8 cellular contexts compared by ENCODE assay signal in genomic region chr15:48855501-48856440, GRCh38. TPM values are rescaled to one million over a fixed set of nuclear protein-coding genes. Genes with fewer than 3 reads are reported as not detected.
A peak's percentile ranks its signal among the peaks of the same experiment; 100 is the strongest.
DNase-seq lines count a peak whose midpoint lies in the region; ATAC-seq, FAIRE-seq and TF ChIP-seq lines count a peak whose summit lies in the region.

No MANE protein-coding gene starts in this region.

- no peak for TF ChIP-seq POLR2A in K562 (conservative IDR thresholded peaks at IDR 0.05)

- peaks cover 0 to 31% of the 10 kb centered on the region in 2 experiments; a peak in 4 of 5 replicates for H3K4me1 ChIP-seq in K562 (replicated peaks in 1 of 2; ENCODE audit: control insufficient read depth in 2 of 2, insufficient read depth in 2 of 2, low read length in 2 of 2)
- H3K4me1 ChIP-seq in lung (ENCODE audit: control insufficient read depth in 2 of 2, insufficient read depth in 2 of 2, low read length in 2 of 2) = no peaks in the 10 kb centered on the region

- TF ChIP-seq CTCF in BJ (IDR thresholded peaks at IDR 0.05; ENCODE audit: insufficient read depth, low read depth, low read length) (peak; percentile 65), K562 (IDR thresholded peaks at IDR 0.05 in 2 of 3, conservative IDR thresholded peaks at IDR 0.05 in 1 of 3; ENCODE audit: insufficient read depth in 2 of 3, low read depth in 1 of 3, low read length in 3 of 3) (peak; percentile 48 to 66 (median 64); a peak in 5 of 6 replicates), lung (IDR thresholded peaks at IDR 0.05; ENCODE audit: control extremely low read depth, extremely low read depth) (peak; percentile 16)

- no peaks in the 10 kb centered on the region for H4K20me1 ChIP-seq in K562 (replicated peaks; ENCODE audit: control insufficient read depth, insufficient read depth, low read length)

- H3K4me3 ChIP-seq in BJ (ENCODE audit: low read depth, low read length) (no peak overlapping the region), K562 (no peak overlapping the region), lung (no peak overlapping the region)

- CTCF ChIA-PET in BJ (lab: Yijun Ruan, JAX) = interaction anchor here (0.6 to 2.3 kb wide), 11 partner anchors 9 to 518 kb away, joined by 3 to 8 read pairs (median 4); partner anchors contain the start of gene CEP152
- CTCF ChIA-PET in K562 (lab: Yijun Ruan, JAX; ENCODE audit: low intra/inter-chr PET ratio) = interaction anchor here (1.2 kb wide), 1 partner anchor 275 kb away, joined by 3 read pairs; no protein-coding TSS in a partner anchor

- no peaks in the 10 kb centered on the region for H3K79me2 ChIP-seq in K562 (ENCODE audit: control insufficient read depth, insufficient read depth, low read length)

- DNase-seq in BJ (ENCODE audit: low read depth) = no peak
- DNase-seq in KBM-7 = peak; percentile 47
- peak in 3 of 4 experiments; percentile 15 to 65 (median 40) for DNase-seq in K562 (ENCODE audit: extremely low read depth in 1 of 4, low spot score in 3 of 4)
- DNase-seq in lung (ENCODE audit: low spot score) = no peak
- DNase-seq in activated CD4-positive, alpha-beta T cell treated with anti-CD3 and anti-CD28 coated beads for 48 hours = no peak
- DNase-seq in activated CD8-positive, alpha-beta memory T cell treated with anti-CD3 and anti-CD28 coated beads, Interleukin-2, amount 50 U/mL, for 4 hours = no peak
- no peak for DNase-seq in activated naive CD4-positive, alpha-beta T cell treated with Interleukin-2 at 50 U/mL for 16 hours
- DNase-seq in KG1 (lab: John Stamatoyannopoulos, UW) = no peak

- H2AFZ ChIP-seq in K562 (ENCODE audit: low read depth, low read length) = peak overlapping the region; percentile 76

- no peaks in the 10 kb centered on the region for H3K9me1 ChIP-seq in K562 (ENCODE audit: control insufficient read depth, insufficient read depth, low read length)

- H3K27me3 ChIP-seq in BJ (ENCODE audit: control insufficient read depth, insufficient read depth, low read length) = no peaks in the 10 kb centered on the region
- H3K27me3 ChIP-seq in K562 (ENCODE audit: control insufficient read depth in 2 of 2, insufficient read depth in 2 of 2, low read length in 2 of 2) = no peaks in the 10 kb centered on the region
- H3K27me3 ChIP-seq in lung (ENCODE audit: control insufficient read depth, insufficient read depth) = no peaks in the 10 kb centered on the region

- H3K4me2 ChIP-seq in K562 (ENCODE audit: insufficient read depth, low read length) = peak overlapping the region; percentile 20; the same call in 1 of the 2 replicates

- 2% methylated on average over 6 of the region's 6 CpGs for WGBS in K562 (ENCODE audit: insufficient coverage, low coverage, missing lambda C conversion rate)
- WGBS in lung, 2 donors = 35 to 60% methylated on average over 6 of the region's 6 CpGs

- POLR2A ChIA-PET in BJ (lab: Charles Lee) = no interaction called here
- POLR2A ChIA-PET in K562 (lab: Yijun Ruan, JAX) = interaction anchor here (0.6 to 1.1 kb wide), 4 partner anchors 10 to 189 kb away, joined by 3 read pairs; partner anchors contain the start of gene EID1

- no peak overlapping the region for H3K27ac ChIP-seq in K562 (ENCODE audit: extremely low read depth, low read depth, low read length)
- no peak overlapping the region for H3K27ac ChIP-seq in lung (ENCODE audit: low read depth in 1 of 2, low read length in 1 of 2)

- intact Hi-C loops in K562 (cut with micrococcal nuclease) = loop anchor here (1.0 to 5.0 kb wide), 3 partner anchors 43 to 497 kb away; partner anchors contain the start of gene CEP152

- H3K9ac ChIP-seq in K562 (ENCODE audit: insufficient read depth in 1 of 2, low read depth in 2 of 2, low read length in 2 of 2) = no peak overlapping the region

- peak; percentile 68 for FAIRE-seq in K562 (lab: Jason Lieb, UNC)

- peak; percentile 83 for ATAC-seq in K562
- ATAC-seq in lung (ENCODE audit: insufficient read depth, low FRiP score) = no peak

- H3K9me3 ChIP-seq in K562 (replicated peaks; ENCODE audit: control insufficient read depth, insufficient read depth, low read depth, low read length) = no peaks in the 10 kb centered on the region
- no peaks in the 10 kb centered on the region for H3K9me3 ChIP-seq in lung (ENCODE audit: control insufficient read depth in 2 of 2, insufficient read depth in 1 of 2, low read length in 1 of 2)

- peak; percentile 58 to 80 for TF ChIP-seq RAD21 in K562 (CRISPR knock-in tag; conservative IDR thresholded peaks at IDR 0.05 in 1 of 2, IDR thresholded peaks at IDR 0.05 in 1 of 2)

- no TSS peak for BruUV-seq in K562 (replicated peaks; lab: Mats Ljungman, UMichigan)

- H3K36me3 ChIP-seq in BJ (ENCODE audit: control insufficient read depth, insufficient read depth, low read length) (no peaks in the 10 kb centered on the region), K562 (ENCODE audit: control insufficient read depth, insufficient read depth, low read length) (no peaks in the 10 kb centered on the region), lung (ENCODE audit: control insufficient read depth in 2 of 2, insufficient read depth in 2 of 2, low read length in 2 of 2) (peaks cover 0 to 1% of the 10 kb centered on the region in 2 donors)

- TF ChIP-seq EP300 in K562 (IDR thresholded peaks at IDR 0.05; ENCODE audit: low read length) = no peak

- in situ Hi-C loops in KBM-7 (cut with MboI; ENCODE audit: low pct_unique_long_range_greater_than_20kb, low sequenced_read_pairs) (loop anchor here (25.0 kb wide), 1 partner anchor 1307 kb away; no protein-coding TSS in a partner anchor), K562 (cut with MboI) (loop anchor here (10.0 kb wide), 1 partner anchor 1289 kb away; no protein-coding TSS in a partner anchor)

TF ChIP-seq in K562, 482 proteins besides CTCF, POLR2A, EP300 and RAD21 (continues in another document):
- TF ChIP-seq NONO (IDR thresholded peaks at IDR 0.05; ENCODE audit: low read depth in 2 of 2, low read length in 1 of 2) = no peak
- TF ChIP-seq, protein P1, sequence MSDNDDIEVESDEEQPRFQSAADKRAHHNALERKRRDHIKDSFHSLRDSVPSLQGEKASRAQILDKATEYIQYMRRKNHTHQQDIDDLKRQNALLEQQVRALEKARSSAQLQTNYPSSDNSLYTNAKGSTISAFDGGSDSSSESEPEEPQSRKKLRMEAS (CRISPR knock-in tag; IDR thresholded peaks at IDR 0.05) = no peak

RNA-seq across cellular contexts. Expression of gene EID1, which starts 22.2 kb away (rescaled TPM):
- polyA plus RNA-seq in BJ (2011; rRNA removed) = 165 and 238 TPM in 2 replicates
- polyA minus RNA-seq in BJ (2011; rRNA and poly(A)+ RNA removed) = 33.3 and 42.0 TPM in 2 replicates
- total RNA-seq in K562 (2011; cell fraction: chromatin; rRNA removed; ENCODE audit: low replicate concordance) = 7.1 and 20.6 TPM in 2 replicates
- total RNA-seq in K562 (2011; cell fraction: nucleolus; rRNA removed) = 10.7 and 13.6 TPM in 2 replicates
- 16.9 and 21.3 TPM in 2 replicates for total RNA-seq in K562 (2011; cell fraction: nucleoplasm; rRNA removed)
- total RNA-seq in K562 (2014; rRNA removed) = 167 and 170 TPM in 2 replicates
- 136 and 159 TPM in 2 replicates for total RNA-seq in K562 (2014; rRNA removed; fragmentation: Illumina TruSeq; extraction: Trizol)
- 197 and 201 TPM in 2 replicates for total RNA-seq in K562 (2015; rRNA removed; fragmentation: Illumina TruSeq; extraction: Trizol)
- total RNA-seq in K562 (2021) = 124 and 143 TPM in 2 replicates
- 118 and 154 TPM in 2 replicates for polyA plus RNA-seq in K562 (2011; rRNA removed)
- polyA plus RNA-seq in K562 (2011; cell fraction: cytosol; rRNA removed) = 68.1 and 105 TPM in 2 replicates
- polyA plus RNA-seq in K562 (2011; cell fraction: nucleus; rRNA removed) = 42.9 and 66.4 TPM in 2 replicates
- 116 and 124 TPM in 2 replicates for polyA plus RNA-seq in K562 (2012)
- polyA plus RNA-seq in K562 (2014; fragmentation: Illumina TruSeq; extraction: Trizol) = 134 and 176 TPM in 2 replicates
- 10 to 100 TPM; 46.5 to 51.2 TPM for polyA plus RNA-seq in K562 (2014; fragmentation: Nextera tagmentation; extraction: Ambion mirVana)
- 177 and 211 TPM in 2 replicates for polyA plus RNA-seq in K562 (2014; rRNA removed)
- polyA minus RNA-seq in K562 (2011; rRNA and poly(A)+ RNA removed) = 43.4 and 58.1 TPM in 2 replicates
- polyA minus RNA-seq in K562 (2011; cell fraction: cytosol; rRNA and poly(A)+ RNA removed) = 61.7 and 69.7 TPM in 2 replicates
- polyA minus RNA-seq in K562 (2011; cell fraction: nucleus; rRNA and poly(A)+ RNA removed) = 8.2 and 15.4 TPM in 2 replicates
- 100 to 1,000 TPM in 1 of 2 donors, 10 to 100 TPM in 1; 89.0 to 139 TPM for total RNA-seq in lung
- 10 to 100 TPM; 82.7 to 84.3 TPM for polyA plus RNA-seq in lung

RNA-seq across cellular contexts. Expression of gene CEP152, which starts 44.9 kb away (rescaled TPM):
- polyA plus RNA-seq in BJ (2011; rRNA removed) = 0.77 and 1.4 TPM in 2 replicates
- 5.7 and 6.2 TPM in 2 replicates for polyA minus RNA-seq in BJ (2011; rRNA and poly(A)+ RNA removed)
- total RNA-seq in K562 (2011; cell fraction: chromatin; rRNA removed; ENCODE audit: low replicate concordance) = 82.1 and 159 TPM in 2 replicates
- total RNA-seq in K562 (2011; cell fraction: nucleolus; rRNA removed) = 23.8 and 41.8 TPM in 2 replicates
- 54.3 and 76.0 TPM in 2 replicates for total RNA-seq in K562 (2011; cell fraction: nucleoplasm; rRNA removed)
- 23.6 and 24.0 TPM in 2 replicates for total RNA-seq in K562 (2014; rRNA removed)
- 43.0 and 52.6 TPM in 2 replicates for total RNA-seq in K562 (2014; rRNA removed; fragmentation: Illumina TruSeq; extraction: Trizol)
- 36.2 and 41.1 TPM in 2 replicates for total RNA-seq in K562 (2015; rRNA removed; fragmentation: Illumina TruSeq; extraction: Trizol)
- total RNA-seq in K562 (2021) = 21.8 and 26.0 TPM in 2 replicates
- 8.1 and 9.9 TPM in 2 replicates for polyA plus RNA-seq in K562 (2011; rRNA removed)
- polyA plus RNA-seq in K562 (2011; cell fraction: cytosol; rRNA removed) = 3.7 and 5.0 TPM in 2 replicates
- polyA plus RNA-seq in K562 (2011; cell fraction: nucleus; rRNA removed) = 31.5 and 33.2 TPM in 2 replicates
- polyA plus RNA-seq in K562 (2012) = 12.8 and 18.9 TPM in 2 replicates
- polyA plus RNA-seq in K562 (2014; fragmentation: Illumina TruSeq; extraction: Trizol) = 20.6 and 25.7 TPM in 2 replicates
- polyA plus RNA-seq in K562 (2014; fragmentation: Nextera tagmentation; extraction: Ambion mirVana) = 10 to 100 TPM; 12.0 to 14.2 TPM
- polyA plus RNA-seq in K562 (2014; rRNA removed) = 19.3 and 39.3 TPM in 2 replicates
- polyA minus RNA-seq in K562 (2011; rRNA and poly(A)+ RNA removed) = 52.2 and 59.6 TPM in 2 replicates
- polyA minus RNA-seq in K562 (2011; cell fraction: cytosol; rRNA and poly(A)+ RNA removed) = 9.7 and 18.1 TPM in 2 replicates
- 58.7 and 94.1 TPM in 2 replicates for polyA minus RNA-seq in K562 (2011; cell fraction: nucleus; rRNA and poly(A)+ RNA removed)
- total RNA-seq in lung = 10 to 100 TPM in 1 of 2 donors, 1 to 10 TPM in 1; 4.5 to 15.4 TPM
- polyA plus RNA-seq in lung = 1 to 10 TPM in 1 of 2 donors, under 1 TPM in 1; 0.86 to 1.4 TPM

Comparison
In these comparisons a context has a peak if more than half of its experiments do, and no peak if none do; other contexts are left out.
1. DNase-seq: peak in KBM-7 (single experiment) and K562 (3 of 4); none in BJ (single experiment), lung (single experiment), activated CD4-positive, alpha-beta T cell treated with anti-CD3 and anti-CD28 coated beads for 48 hours (single experiment), activated CD8-positive, alpha-beta memory T cell treated with anti-CD3 and anti-CD28 coated beads, Interleukin-2, amount 50 U/mL, for 4 hours (single experiment), activated naive CD4-positive, alpha-beta T cell treated with Interleukin-2 at 50 U/mL for 16 hours (single experiment) and KG1 (single experiment).
2. Peak in every context shown above with its lines, with median percentiles within 50 percentile points of each other: CTCF ChIP-seq.